Comparison of ENCODE assay signal across 8 cellular contexts in genomic region chr19:38667552-38668205, GRCh38. TPM values are rescaled to one million over a fixed set of nuclear protein-coding genes. Genes with fewer than 3 reads are reported as not detected.
DNase-seq lines count a peak whose midpoint lies in the region; ATAC-seq and TF ChIP-seq lines count a peak whose summit lies in the region.

No MANE protein-coding gene starts in this region.

- H3K27me3 ChIP-seq in cardiac muscle cell, result no peaks in the 10 kb centered on the region

- H3K36me3 Mint-ChIP-seq in mesothelial cell of epicardium, result peaks cover 2% of the 10 kb centered on the region

- peak overlapping the region; percentile 98 for H3K27ac Mint-ChIP-seq in mesothelial cell of epicardium

- no peak overlapping the region for H3K4me3 Mint-ChIP-seq in mesothelial cell of epicardium

- peak overlapping the region; percentile 98 for H3K27ac ChIP-seq in cardiac muscle cell
- peak overlapping the region; percentile 12 for H3K27ac ChIP-seq in urinary bladder (ENCODE audit: low read depth)

- peaks cover 89% of the 10 kb centered on the region for H3K4me1 Mint-ChIP-seq in mesothelial cell of epicardium

- ATAC-seq in Right ventricle myocardium inferior, result no peak
- no peak for ATAC-seq in GM19351 (IDR thresholded peaks at IDR 0.05; ENCODE audit: unreplicated experiment)
- ATAC-seq in GM21367 (IDR thresholded peaks at IDR 0.05; ENCODE audit: unreplicated experiment), result no peak

- intact Hi-C loops in Right ventricle myocardium inferior (cut with DNase I), result no loop called here

- 26% methylated on average over 10 of the region's 10 CpGs for WGBS in urinary bladder

- H3K36me3 ChIP-seq in cardiac muscle cell (peaks cover 4% of the 10 kb centered on the region), urinary bladder (ENCODE audit: insufficient read depth) (no peaks in the 10 kb centered on the region)

- peaks cover 90% of the 10 kb centered on the region for H3K4me1 ChIP-seq in cardiac muscle cell (ENCODE audit: low read depth)
- H3K4me1 ChIP-seq in urinary bladder (ENCODE audit: insufficient read depth), result no peaks in the 10 kb centered on the region

- no peak for DNase-seq in cardiac muscle cell (ENCODE audit: low read depth in 1 of 2, low spot score in 1 of 2)
- DNase-seq in Right ventricle myocardium inferior (ENCODE audit: missing footprints), result no peak
- peak; percentile 51 for DNase-seq in cerebellum (ENCODE audit: low spot score)
- DNase-seq in mesothelial cell of epicardium (ENCODE audit: low spot score in 2 of 2, unreplicated experiment in 2 of 2), result no peak
- no peak for DNase-seq in activated CD8-positive, alpha-beta memory T cell treated with anti-CD3 and anti-CD28 coated beads, Interleukin-2, amount 50 U/mL, for 4 hours

- H3K4me3 ChIP-seq in cardiac muscle cell (no peak overlapping the region), urinary bladder (ENCODE audit: low read depth, low read length) (no peak overlapping the region)

- no peaks in the 10 kb centered on the region for H3K27me3 Mint-ChIP-seq in mesothelial cell of epicardium (ENCODE audit: low read depth)

- H3K9me3 ChIP-seq in cardiac muscle cell (ENCODE audit: low read depth), result no peaks in the 10 kb centered on the region

- TF ChIP-seq CTCF in cardiac muscle cell (IDR thresholded peaks at IDR 0.05; ENCODE audit: low read depth, low read length) (no peak), mesothelial cell of epicardium (IDR thresholded peaks at IDR 0.05; ENCODE audit: unreplicated experiment) (no peak)

- no peaks in the 10 kb centered on the region for H3K9me3 Mint-ChIP-seq in mesothelial cell of epicardium

RNA-seq across cellular contexts. Expression of gene ACTN4, which starts 20.2 kb away (rescaled TPM):
- total RNA-seq in cardiac muscle cell, result 391 and 465 TPM in 2 replicates
- 70.2 and 77.4 TPM in 2 replicates for polyA plus RNA-seq in cardiac muscle cell
- 145 TPM for total RNA-seq in Right ventricle myocardium inferior
- 71.8 TPM for total RNA-seq in cerebellum
- 452 to 469 TPM (median 460 TPM) in 3 replicates for total RNA-seq in mesothelial cell of epicardium
- total RNA-seq in urinary bladder, result 140 TPM
- 304 TPM for polyA plus RNA-seq in urinary bladder

RNA-seq across cellular contexts. Expression of gene EIF3K, which starts 48.7 kb away (rescaled TPM):
- total RNA-seq in cardiac muscle cell, result 504 and 711 TPM in 2 replicates
- 258 and 455 TPM in 2 replicates for polyA plus RNA-seq in cardiac muscle cell
- total RNA-seq in Right ventricle myocardium inferior, result 660 TPM
- total RNA-seq in cerebellum, result 98.1 TPM
- 198 to 213 TPM (median 201 TPM) in 3 replicates for total RNA-seq in mesothelial cell of epicardium
- 92.4 TPM for total RNA-seq in urinary bladder
- polyA plus RNA-seq in urinary bladder, result 373 TPM

RNA-seq across cellular contexts. Expression of gene MAP4K1, which starts 49.9 kb away (rescaled TPM):
- total RNA-seq in cardiac muscle cell (2.4 and 3.9 TPM in 2 replicates), Right ventricle myocardium inferior (3.1 TPM), cerebellum (0.27 TPM), mesothelial cell of epicardium (3.9 to 5.6 TPM (median 4.9 TPM) in 3 replicates), urinary bladder (2.2 TPM)
- polyA plus RNA-seq in cardiac muscle cell (4.6 and 7.7 TPM in 2 replicates), urinary bladder (1.9 TPM)
